ENCODE assay signal across 21 cellular contexts in the genomic region with DNA sequence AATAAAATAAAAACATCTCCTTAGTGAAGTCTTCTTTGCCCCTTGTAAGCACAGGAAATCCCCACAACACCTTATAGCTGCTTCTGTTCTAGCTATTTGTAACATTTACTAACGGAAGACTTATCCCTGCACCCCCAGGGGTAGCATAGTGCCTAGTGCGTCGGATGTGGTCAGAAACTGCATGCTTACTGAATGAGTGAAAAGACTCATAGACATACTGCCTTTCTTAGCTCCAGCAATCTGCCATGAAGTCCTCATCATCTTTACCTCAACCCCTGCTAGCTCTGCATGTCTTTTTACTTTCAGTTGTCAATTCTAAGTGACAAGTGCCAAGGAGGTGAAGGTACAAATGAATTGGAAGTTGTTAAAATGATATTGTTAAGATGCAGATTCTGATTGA. TPM values are rescaled to one million over a fixed set of nuclear protein-coding genes. Genes with fewer than 3 reads are reported as not detected.
A peak's percentile ranks its signal among the peaks of the same experiment; 100 is the strongest.
DNase-seq lines count a peak whose midpoint lies in the region; ATAC-seq, FAIRE-seq and TF ChIP-seq lines count a peak whose summit lies in the region.
"Had no signal": no experiment of that assay in that cellular context is flagged by ENCODE, and none has a peak within 500 bp of the region (broad histone marks: within the 10 kb centered on the region; RNA-seq: fewer than 3 reads in every experiment).

No MANE protein-coding gene starts in this region.

- no peak overlapping the region for H3K4me2 ChIP-seq in GM12878 (ENCODE audit: control insufficient read depth, insufficient read depth)

- 55% methylated on average over 3 of the region's 3 CpGs for WGBS in GM12878 (ENCODE audit: insufficient coverage, insufficient replicate concordance, low lambda C conversion rate, missing lambda C conversion rate)
- WGBS in transverse colon (ENCODE audit: low coverage in 1 of 2), 2 donors, result 81 to 83% methylated on average over 2 to 3 of the region's 3 CpGs

- no peak for TF ChIP-seq CTCF in GM12878 (IDR thresholded peaks at IDR 0.05 in 2 of 3, conservative IDR thresholded peaks at IDR 0.05 in 1 of 3; ENCODE audit: control insufficient read depth in 2 of 3, extremely low read depth in 1 of 3, insufficient read depth in 1 of 3, low read depth in 3 of 3, low read length in 3 of 3)
- no peak for TF ChIP-seq CTCF in transverse colon (IDR thresholded peaks at IDR 0.05)

- no peaks in the 10 kb centered on the region; a peak in 1 of 4 replicates for H3K36me3 ChIP-seq in GM12878 (ENCODE audit: control insufficient read depth in 2 of 2, insufficient read depth in 2 of 2, low read length in 1 of 2)
- H3K36me3 ChIP-seq in transverse colon, result no peaks in the 10 kb centered on the region

- in situ Hi-C loops in GM12878 (cut with MboI), result no loop called here
- in situ Hi-C loops in transverse colon (cut with MboI; ENCODE audit: low pct_ligation_motif_present in 1 of 4, low pct_unique_long_range_greater_than_20kb in 1 of 4, low sequenced_read_pairs in 3 of 4), result loop anchor here in 3 of 4 donors (10.0 to 25.0 kb wide), 3 partner anchors 131 to 334 kb away; partner anchors contain the start of gene DNAL1 (in 1 of the 3)

- H3K27ac ChIP-seq in GM12878 (ENCODE audit: control insufficient read depth, insufficient read depth) (no peak overlapping the region), transverse colon (no peak overlapping the region)
- H3K27ac ChIP-seq: suprapubic skin had no signal

- CTCF ChIA-PET in GM12878 (lab: Yijun Ruan, JAX), result interaction anchor here (0.6 to 2.2 kb wide), 13 partner anchors 9 to 532 kb away, joined by 3 to 14 read pairs (median 3); partner anchors contain the start of genes DNAL1 and RIOX1

- H3K4me1 ChIP-seq in GM12878 (ENCODE audit: control insufficient read depth, insufficient read depth, low read length) (peaks cover 5% of the 10 kb centered on the region), transverse colon (no peaks in the 10 kb centered on the region)
- H3K4me1 ChIP-seq: suprapubic skin had no signal

- no peak overlapping the region for H2AFZ ChIP-seq in GM12878 (ENCODE audit: control insufficient read depth, low read depth, low read length)

- RAD21 ChIA-PET in GM12878 (lab: Charles Lee; ENCODE audit: unreplicated experiment), result interaction anchor here (0.6 to 1.8 kb wide), 8 partner anchors 26 to 616 kb away, joined by 3 to 6 read pairs (median 3); a partner anchor contains a TSS

- BruUV-seq in GM12878 (replicated peaks; lab: Mats Ljungman, UMichigan), result no TSS peak

- FAIRE-seq in GM12878 (lab: Jason Lieb, UNC), result no peak
- FAIRE-seq: keratinocyte, small intestine had no signal

- TF ChIP-seq RAD21 in GM12878 (IDR thresholded peaks at IDR 0.05; ENCODE audit: insufficient read depth, low read depth, low read length), result no peak

- H3K4me3 ChIP-seq in GM12878, result no peak overlapping the region
- no peak overlapping the region for H3K4me3 ChIP-seq in skeletal muscle cell (ENCODE audit: low read depth, low read length)
- no peak overlapping the region for H3K4me3 ChIP-seq in transverse colon
- H3K4me3 ChIP-seq: HAP-1, suprapubic skin had no signal

- H3K27me3 ChIP-seq in GM12878 (replicated peaks in 1 of 2; ENCODE audit: control insufficient read depth in 2 of 2, insufficient read depth in 2 of 2, low read length in 1 of 2) (no peaks in the 10 kb centered on the region), transverse colon (no peaks in the 10 kb centered on the region)
- H3K27me3 ChIP-seq: suprapubic skin had no signal

- intact Hi-C loops in GM12878 (cut with micrococcal nuclease; ENCODE audit: unreplicated experiment) (no loop called here), transverse colon (cut with DNase I; ENCODE audit: low total_unique reads) (no loop called here)

- POLR2A ChIA-PET in GM12878 (lab: Charles Lee), result interaction anchor here (0.5 to 2.1 kb wide), 9 partner anchors 9 to 403 kb away, joined by 3 to 7 read pairs (median 4); no protein-coding TSS in a partner anchor

- DNase-seq in EL (peak; percentile 53), HT1080 (ENCODE audit: low read depth) (peak; percentile 85), GM12878 (ENCODE audit: low read depth, low spot score) (peak; percentile 27), skeletal muscle cell (ENCODE audit: low read depth) (peak; percentile 15), NCI-H82 (lab: John Stamatoyannopoulos, UW) (no peak), transverse colon (no peak), GM19240 (ENCODE audit: insufficient read length, low spot score) (no peak)
- DNase-seq: C1 segment of cervical spinal cord; DMS153; effector CD8-positive, alpha-beta T cell; hippocampal formation; mammary epithelial cell; natural killer cell; NCI-H187 treated with DMSO at 0.1 percent for 48 hours; NCI-H446; small intestine; stimulated activated CD4-positive, alpha-beta T cell treated with anti-CD3 and anti-CD28 coated beads, Interleukin-4, amount 100 ng/mL, for 4 hours had no signal

- SMC1A ChIA-PET in GM12878 (lab: Charles Lee; ENCODE audit: uncharacterized antibody, unreplicated experiment), result interaction anchor here (0.8 to 1.6 kb wide), 8 partner anchors 9 to 208 kb away, joined by 3 to 7 read pairs (median 3); partner anchors contain the start of genes ACOT2 and NUMB

- H3K9me3 ChIP-seq in GM12878 (replicated peaks; ENCODE audit: control insufficient read depth, insufficient read depth, low read length), result no peaks in the 10 kb centered on the region
- H3K9me3 ChIP-seq in transverse colon, result no peaks in the 10 kb centered on the region
- H3K9me3 ChIP-seq: HAP-1, suprapubic skin had no signal

- TF ChIP-seq POLR2A in GM12878 (IDR thresholded peaks at IDR 0.05; ENCODE audit: low read depth, low read length), result no peak
- TF ChIP-seq POLR2A in transverse colon (IDR thresholded peaks at IDR 0.05), result no peak

- peak; percentile 59 for ATAC-seq in GM12878
- ATAC-seq: Right ventricle myocardium inferior had no signal

- H3K9ac ChIP-seq in GM12878 (ENCODE audit: control insufficient read depth, insufficient read depth, low read length), result no peak overlapping the region

- TF ChIP-seq EP300 in GM12878 (IDR thresholded peaks at IDR 0.05; ENCODE audit: borderline replicate concordance in 1 of 2, control insufficient read depth in 1 of 2, low read depth in 2 of 2, low read length in 2 of 2) (no peak), transverse colon (IDR thresholded peaks at IDR 0.05; ENCODE audit: low read depth) (no peak)

- H3K79me2 ChIP-seq in GM12878 (ENCODE audit: control insufficient read depth, insufficient read depth, low read length), result no peaks in the 10 kb centered on the region

- no peaks in the 10 kb centered on the region for H4K20me1 ChIP-seq in GM12878 (ENCODE audit: control insufficient read depth, insufficient read depth)

RNA-seq across cellular contexts. Expression of gene RIOX1, which starts 12.9 kb away (rescaled TPM):
- 0.13 and 0.43 TPM in 2 replicates for total RNA-seq in HT1080 (2014; rRNA removed; shearing (Covaris generic))
- 0.38 and 0.59 TPM in 2 replicates for polyA plus RNA-seq in HT1080 (2015; cell fraction: cytosol; rRNA removed)
- 0.52 and 0.68 TPM in 2 replicates for polyA plus RNA-seq in HT1080 (2015; cell fraction: nucleus; rRNA removed)
- total RNA-seq in GM12878 (2013; cell fraction: nucleolus; rRNA removed), result 26.5 and 39.2 TPM in 2 replicates
- total RNA-seq in GM12878 (2014; rRNA removed) (31.7 and 33.6 TPM in 2 replicates), GM12878 (2014; rRNA removed; fragmentation: Illumina TruSeq; extraction: Trizol) (17.9 and 19.4 TPM in 2 replicates), GM12878 (2021) (33.7 and 34.3 TPM in 2 replicates), transverse colon (10 to 100 TPM in 3 of 4 donors, 1 to 10 TPM in 1; 9.6 to 39.8 (median 18.0) TPM)
- 7.5 TPM for polyA plus RNA-seq in GM12878 (2011; ENCODE audit: low read depth)
- polyA plus RNA-seq in GM12878 (2011; rRNA removed) (11.6 and 15.9 TPM in 2 replicates), GM12878 (2014; fragmentation: Illumina TruSeq; extraction: Trizol) (16.4 and 16.7 TPM in 2 replicates), GM12878 (2014; fragmentation: Nextera tagmentation; extraction: Ambion mirVana) (1 to 10 TPM; 7.8 to 8.9 TPM), GM12878 (2014; rRNA removed) (31.6 and 34.0 TPM in 2 replicates), GM12878 (2016; fragmentation: Nextera tagmentation; extraction: Ambion mirVana) (10 to 100 TPM; 18.6 to 20.7 TPM)
- polyA plus RNA-seq in GM12878 (2011; cell fraction: cytosol; rRNA removed), result 19.3 and 29.4 TPM in 2 replicates
- 17.4 and 20.7 TPM in 2 replicates for polyA plus RNA-seq in GM12878 (2011; cell fraction: nucleus; rRNA removed)
- 13.8 and 16.0 TPM in 2 replicates for polyA plus RNA-seq in GM12878 (2012)
- polyA minus RNA-seq in GM12878 (2011; rRNA and poly(A)+ RNA removed), result 20.8 and 31.6 TPM in 2 replicates
- 14.7 and 15.5 TPM in 2 replicates for polyA minus RNA-seq in GM12878 (2011; cell fraction: cytosol; rRNA and poly(A)+ RNA removed)
- 22.1 and 38.0 TPM in 2 replicates for polyA minus RNA-seq in GM12878 (2011; cell fraction: nucleus; rRNA and poly(A)+ RNA removed)

RNA-seq across cellular contexts. Expression of gene ACOT1, which starts 33.3 kb away (rescaled TPM):
- not detected in 2 replicates for total RNA-seq in HT1080 (2014; rRNA removed; shearing (Covaris generic))
- polyA plus RNA-seq in HT1080 (2015; cell fraction: cytosol; rRNA removed), result not detected in 2 replicates
- not detected in 2 replicates for polyA plus RNA-seq in HT1080 (2015; cell fraction: nucleus; rRNA removed)
- total RNA-seq in GM12878 (2013; cell fraction: nucleolus; rRNA removed), result 0.67 and 2.3 TPM in 2 replicates
- total RNA-seq in GM12878 (2014; rRNA removed) (2.2 and 3.3 TPM in 2 replicates), GM12878 (2014; rRNA removed; fragmentation: Illumina TruSeq; extraction: Trizol) (2.9 and 3.0 TPM in 2 replicates), GM12878 (2021) (4.5 and 5.4 TPM in 2 replicates), transverse colon (10 to 100 TPM in 1 of 4 donors, 1 to 10 TPM in 2, under 1 TPM in 1; 0.40 to 10.9 (median 7.6) TPM)
- 1.4 TPM for polyA plus RNA-seq in GM12878 (2011; ENCODE audit: low read depth)
- polyA plus RNA-seq in GM12878 (2011; rRNA removed) (1.1 and 2.1 TPM in 2 replicates), GM12878 (2014; fragmentation: Illumina TruSeq; extraction: Trizol) (4.1 and 6.1 TPM in 2 replicates), GM12878 (2014; fragmentation: Nextera tagmentation; extraction: Ambion mirVana) (1 to 10 TPM; 3.2 to 4.6 TPM), GM12878 (2014; rRNA removed) (2.3 TPM in 2 replicates), GM12878 (2016; fragmentation: Nextera tagmentation; extraction: Ambion mirVana) (1 to 10 TPM; 3.1 to 3.2 TPM)
- polyA plus RNA-seq in GM12878 (2011; cell fraction: cytosol; rRNA removed), result 1.7 and 1.9 TPM in 2 replicates
- 0.66 and 1.2 TPM in 2 replicates for polyA plus RNA-seq in GM12878 (2011; cell fraction: nucleus; rRNA removed)
- polyA plus RNA-seq in GM12878 (2012), result 1.2 and 1.3 TPM in 2 replicates
- polyA minus RNA-seq in GM12878 (2011; rRNA and poly(A)+ RNA removed), result 1.5 TPM in 2 replicates
- not detected in 2 replicates for polyA minus RNA-seq in GM12878 (2011; cell fraction: cytosol; rRNA and poly(A)+ RNA removed)
- polyA minus RNA-seq in GM12878 (2011; cell fraction: nucleus; rRNA and poly(A)+ RNA removed), result not detected in 2 replicates

RNA-seq across cellular contexts. Expression of gene NUMB, which starts 45.3 kb away (rescaled TPM):
- 16.7 and 21.8 TPM in 2 replicates for total RNA-seq in HT1080 (2014; rRNA removed; shearing (Covaris generic))
- polyA plus RNA-seq in HT1080 (2015; cell fraction: cytosol; rRNA removed), result 51.4 and 62.6 TPM in 2 replicates
- 99.3 and 108 TPM in 2 replicates for polyA plus RNA-seq in HT1080 (2015; cell fraction: nucleus; rRNA removed)
- 141 and 152 TPM in 2 replicates for total RNA-seq in GM12878 (2013; cell fraction: nucleolus; rRNA removed)
- total RNA-seq in GM12878 (2014; rRNA removed) (28.2 and 31.0 TPM in 2 replicates), GM12878 (2014; rRNA removed; fragmentation: Illumina TruSeq; extraction: Trizol) (22.0 and 23.7 TPM in 2 replicates), GM12878 (2021) (49.7 and 57.4 TPM in 2 replicates), transverse colon (100 to 1,000 TPM in 2 of 4 donors, 10 to 100 TPM in 2; 64.7 to 117 (median 103) TPM)
- polyA plus RNA-seq in GM12878 (2011; ENCODE audit: low read depth), result 23.6 TPM
- polyA plus RNA-seq in GM12878 (2011; rRNA removed) (96.5 and 147 TPM in 2 replicates), GM12878 (2014; fragmentation: Illumina TruSeq; extraction: Trizol) (56.3 and 59.5 TPM in 2 replicates), GM12878 (2014; fragmentation: Nextera tagmentation; extraction: Ambion mirVana) (10 to 100 TPM; 29.8 to 30.9 TPM), GM12878 (2014; rRNA removed) (37.5 and 43.5 TPM in 2 replicates), GM12878 (2016; fragmentation: Nextera tagmentation; extraction: Ambion mirVana) (10 to 100 TPM; 54.3 to 54.5 TPM)
- polyA plus RNA-seq in GM12878 (2011; cell fraction: cytosol; rRNA removed), result 162 and 211 TPM in 2 replicates
- 181 and 228 TPM in 2 replicates for polyA plus RNA-seq in GM12878 (2011; cell fraction: nucleus; rRNA removed)
- polyA plus RNA-seq in GM12878 (2012), result 28.5 and 35.1 TPM in 2 replicates
- 243 and 306 TPM in 2 replicates for polyA minus RNA-seq in GM12878 (2011; rRNA and poly(A)+ RNA removed)
- 61.1 and 78.4 TPM in 2 replicates for polyA minus RNA-seq in GM12878 (2011; cell fraction: cytosol; rRNA and poly(A)+ RNA removed)
- polyA minus RNA-seq in GM12878 (2011; cell fraction: nucleus; rRNA and poly(A)+ RNA removed), result 125 and 195 TPM in 2 replicates

RNA-seq across cellular contexts. Expression of gene HEATR4, which starts 55.1 kb away (rescaled TPM):
- total RNA-seq in HT1080 (2014; rRNA removed; shearing (Covaris generic)), result not detected in 2 replicates
- not detected in 2 replicates for polyA plus RNA-seq in HT1080 (2015; cell fraction: cytosol; rRNA removed)
- polyA plus RNA-seq in HT1080 (2015; cell fraction: nucleus; rRNA removed), result not detected in 2 replicates
- 0.10 TPM in 1 of 2 replicates, not detected in the other for total RNA-seq in GM12878 (2013; cell fraction: nucleolus; rRNA removed)
- total RNA-seq in GM12878 (2014; rRNA removed) (not detected in 2 replicates), GM12878 (2014; rRNA removed; fragmentation: Illumina TruSeq; extraction: Trizol) (not detected in 2 replicates), GM12878 (2021) (not detected in 2 replicates), transverse colon (under 1 TPM in 2 of 4 donors, not detected in 2; 0.41 to 0.79 TPM)
- not detected for polyA plus RNA-seq in GM12878 (2011; ENCODE audit: low read depth)
- polyA plus RNA-seq in GM12878 (2011; rRNA removed) (0.10 and 0.23 TPM in 2 replicates), GM12878 (2014; fragmentation: Illumina TruSeq; extraction: Trizol) (not detected in 2 replicates), GM12878 (2014; fragmentation: Nextera tagmentation; extraction: Ambion mirVana) (under 1 TPM; 0.03 to 0.13 TPM), GM12878 (2014; rRNA removed) (not detected in 2 replicates), GM12878 (2016; fragmentation: Nextera tagmentation; extraction: Ambion mirVana) (under 1 TPM in 1 of 2 experiments, not detected in 1; 0.17 TPM)
- polyA plus RNA-seq in GM12878 (2011; cell fraction: cytosol; rRNA removed), result not detected in 2 replicates
- polyA plus RNA-seq in GM12878 (2011; cell fraction: nucleus; rRNA removed), result 0.04 TPM in 1 of 2 replicates, not detected in the other
- 0.10 TPM in 1 of 2 replicates, not detected in the other for polyA plus RNA-seq in GM12878 (2012)
- not detected in 2 replicates for polyA minus RNA-seq in GM12878 (2011; rRNA and poly(A)+ RNA removed)
- not detected in 2 replicates for polyA minus RNA-seq in GM12878 (2011; cell fraction: cytosol; rRNA and poly(A)+ RNA removed)
- polyA minus RNA-seq in GM12878 (2011; cell fraction: nucleus; rRNA and poly(A)+ RNA removed), result not detected in 2 replicates
- total RNA-seq: Right ventricle myocardium inferior had no signal

Comparison
In these comparisons a context has a peak if more than half of its experiments do, and no peak if none do; other contexts are left out.
1. DNase-seq: peak in EL (single experiment), HT1080 (single experiment), GM12878 (single experiment) and skeletal muscle cell (single experiment); none in NCI-H82 (single experiment), transverse colon (single experiment) and GM19240 (single experiment).